ENCODE assay signal across 30 cellular contexts in genomic region chr13:52780092-52780491, GRCh38. TPM values are rescaled to one million over a fixed set of nuclear protein-coding genes. Genes with fewer than 3 reads are reported as not detected.
"Had no signal": no experiment of that assay in that cellular context is flagged by ENCODE, and none has a peak within 500 bp of the region (broad histone marks: within the 10 kb centered on the region; RNA-seq: fewer than 3 reads in every experiment).

No MANE protein-coding gene starts in this region.

- H3K36me3 ChIP-seq: adrenal gland, ascending aorta, brain microvascular endothelial cell, left lung, tibial artery had no signal

- DNase-seq: activated CD4-positive, alpha-beta T cell treated with anti-CD3 and anti-CD28 coated beads for 36 hours; activated CD4-positive, alpha-beta T cell treated with anti-CD3 and anti-CD28 coated beads, Interleukin-2, amount 50 U/mL, for 4 hours; activated CD8-positive, alpha-beta memory T cell treated with anti-CD3 and anti-CD28 coated beads for 24 hours; activated CD8-positive, alpha-beta memory T cell treated with anti-CD3 and anti-CD28 coated beads, Interleukin-2, amount 50 U/mL, for 4 hours; activated T-cell treated with anti-CD3 and anti-CD28 coated beads, Interleukin-2, amount 50 U/mL, for 24 hours; adrenal gland; brain microvascular endothelial cell; central memory CD4-positive, alpha-beta T cell; effector memory CD4-positive, alpha-beta T cell; foreskin keratinocyte; left lung; naive thymus-derived CD4-positive, alpha-beta T cell; occipital lobe; posterior cingulate gyrus; small intestine; stimulated activated CD4-positive, alpha-beta T cell treated with anti-CD3 and anti-CD28 coated beads, Interleukin-2, amount 100 ng/mL, for 24 hours; stimulated activated naive CD8-positive, alpha-beta T cell treated with anti-CD3 and anti-CD28 coated beads, Interleukin-15, amount 100 ng/mL, for 72 hours; tibial artery had no signal

- H3K4me3 ChIP-seq: adrenal gland, ascending aorta, left lung, lung, tibial artery had no signal

- H3K9me3 ChIP-seq: adrenal gland, ascending aorta, left lung, tibial artery had no signal

- H3K27ac ChIP-seq: adrenal gland, ascending aorta, brain microvascular endothelial cell, foreskin keratinocyte, left lung, tibial artery had no signal

- H3K27me3 ChIP-seq: adrenal gland, ascending aorta, brain microvascular endothelial cell had no signal

- ATAC-seq: activated CD4-positive, alpha-beta T cell treated with anti-CD3 and anti-CD28 coated beads for 36 hours; activated T-helper 17 cell treated with anti-CD3 and anti-CD28 coated beads, Interleukin-2, amount 50 U/mL, for 72 hours; left lung; naive thymus-derived CD4-positive, alpha-beta T cell; sciatic nerve; stimulated activated effector memory CD8-positive, alpha-beta T cell treated with anti-CD3 and anti-CD28 coated beads, Interleukin-12 subunit alpha, Interleukin-12 subunit beta, amount 100 ng/mL, for 72 hours; stimulated activated naive CD8-positive, alpha-beta T cell treated with anti-CD3 and anti-CD28 coated beads, Interleukin-15, amount 100 ng/mL, for 72 hours had no signal

- FAIRE-seq: colon, small intestine had no signal

- H3K4me1 ChIP-seq: adrenal gland, ascending aorta, foreskin keratinocyte, left lung, tibial artery had no signal

RNA-seq across cellular contexts. Expression of gene CNMD, which starts 40.5 kb away (rescaled TPM):
- total RNA-seq: activated CD4-positive, alpha-beta T cell treated with anti-CD3 and anti-CD28 coated beads for 36 hours; activated T-helper 17 cell treated with anti-CD3 and anti-CD28 coated beads, Interleukin-2, amount 50 U/mL, for 72 hours; adrenal gland; ascending aorta; dermis microvascular lymphatic vessel endothelial cell; foreskin keratinocyte; glomerular endothelial cell; left lung; mesenteric fat pad; naive thymus-derived CD4-positive, alpha-beta T cell; renal cortical epithelial cell had no signal
- polyA plus RNA-seq: adrenal gland, esophagus, foreskin keratinocyte, urinary bladder had no signal
